ENCODE assay signal across 6 cellular contexts in genomic region chr1:59033761-59034160, GRCh38.
"Had no signal": no experiment of that assay in that cellular context is flagged by ENCODE, and none has a peak within 500 bp of the region (broad histone marks: within the 10 kb centered on the region; RNA-seq: fewer than 3 reads in every experiment).

No MANE protein-coding gene starts in this region.

- DNase-seq: H9, HCEC 1CT had no signal

- H3K4me3 Mint-ChIP-seq: GM23338, H9 had no signal

- H3K9me3 Mint-ChIP-seq: GM23338, H9 had no signal

- H3K27ac Mint-ChIP-seq: GM23338, H9 had no signal

- H3K4me1 Mint-ChIP-seq: GM23338, H9 had no signal

- H3K4me3 ChIP-seq: GM23338, K562 had no signal

- H2AFZ ChIP-seq: GM23338 had no signal

- ATAC-seq: GM23338, HepG2, K562 had no signal

- H3K4me2 ChIP-seq: GM23338 had no signal

- H3K27ac ChIP-seq: HL-60 had no signal
